13 cellular contexts compared by ENCODE assay signal in the genomic region with DNA sequence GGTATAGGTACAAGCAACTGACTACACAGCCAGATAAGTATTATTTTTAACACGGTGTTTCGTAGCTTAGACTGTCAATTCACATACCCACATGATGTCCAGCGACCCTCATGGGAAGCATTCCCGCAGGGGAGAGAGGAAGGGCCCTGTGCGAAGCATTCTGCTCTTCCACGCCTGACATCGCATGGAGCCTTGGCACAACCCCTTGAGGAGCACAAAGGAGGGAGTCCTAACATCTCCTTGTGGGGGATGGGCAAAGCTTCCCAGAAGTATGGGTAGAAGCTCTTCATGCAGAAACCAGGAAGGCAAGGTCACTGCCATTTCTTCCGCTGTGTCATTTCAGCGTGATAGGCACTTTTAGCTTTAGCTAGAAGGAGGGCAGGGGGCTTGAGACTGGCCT. TPM values are rescaled to one million over a fixed set of nuclear protein-coding genes. Genes with fewer than 3 reads are reported as not detected.
DNase-seq lines count a peak whose midpoint lies in the region; ATAC-seq and TF ChIP-seq lines count a peak whose summit lies in the region.
"Had no signal": no experiment of that assay in that cellular context is flagged by ENCODE, and none has a peak within 500 bp of the region (broad histone marks: within the 10 kb centered on the region; RNA-seq: fewer than 3 reads in every experiment).

No MANE protein-coding gene starts in this region.

- no peak overlapping the region for H3K4me3 ChIP-seq in DOHH2 (ENCODE audit: low read length)
- no peak overlapping the region for H3K4me3 ChIP-seq in RWPE2 (ENCODE audit: severe bottlenecking)
- H3K4me3 ChIP-seq in smooth muscle cell, result no peak overlapping the region

- peaks cover 55% of the 10 kb centered on the region for H3K4me1 ChIP-seq in DOHH2 (ENCODE audit: control insufficient read depth, low read length)
- H3K4me1 ChIP-seq in RWPE2 (ENCODE audit: insufficient read depth, poor library complexity, severe bottlenecking), result peaks cover 11% of the 10 kb centered on the region
- no peaks in the 10 kb centered on the region for H3K4me1 ChIP-seq in foreskin keratinocyte
- peaks cover 11% of the 10 kb centered on the region for H3K4me1 ChIP-seq in smooth muscle cell (ENCODE audit: low read depth)

- H3F3A ChIP-seq in DOHH2 (ENCODE audit: control insufficient read depth, insufficient read depth) (peaks cover 9% of the 10 kb centered on the region; the same call in 1 of the 2 replicates), smooth muscle cell (ENCODE audit: low read depth) (peaks cover 9% of the 10 kb centered on the region)

- H3K9me2 ChIP-seq in DOHH2 (replicated peaks; ENCODE audit: control insufficient read depth, low read length), result no peaks in the 10 kb centered on the region

- H3K27me3 ChIP-seq in DOHH2 (ENCODE audit: control insufficient read depth, low read length) (no peaks in the 10 kb centered on the region), RWPE2 (ENCODE audit: insufficient read depth, poor library complexity, severe bottlenecking) (no peaks in the 10 kb centered on the region), foreskin keratinocyte (no peaks in the 10 kb centered on the region), smooth muscle cell (ENCODE audit: low read depth) (no peaks in the 10 kb centered on the region)

- H3K79me2 ChIP-seq in DOHH2 (ENCODE audit: control insufficient read depth, low read length) (no peaks in the 10 kb centered on the region), smooth muscle cell (ENCODE audit: low read depth) (no peaks in the 10 kb centered on the region)

- no peak for DNase-seq in RWPE2 (ENCODE audit: low spot score)
- DNase-seq in foreskin keratinocyte, result no peak
- no peak for DNase-seq in smooth muscle cell (lab: John Stamatoyannopoulos, UW; ENCODE audit: unreplicated experiment)
- no peak for DNase-seq in NCI-H748 treated with DMSO at 0.1 percent for 48 hours (lab: John Stamatoyannopoulos, UW)
- no peak for DNase-seq in activated CD8-positive, alpha-beta memory T cell treated with anti-CD3 and anti-CD28 coated beads for 24 hours
- no peak for DNase-seq in activated naive CD4-positive, alpha-beta T cell (lab: John Stamatoyannopoulos, UW)
- DNase-seq: activated CD4-positive, alpha-beta memory T cell treated with anti-CD3 and anti-CD28 coated beads, Interleukin-2, amount 10 ng/mL, durations not matched to agents 7 days and 5 days; activated gamma-delta T cell treated with Interleukin-2 at 50 U/mL for 16 hours; Kasumi-1; NCI-H1930; retina; stimulated activated CD4-positive, alpha-beta T cell treated with anti-CD3 and anti-CD28 coated beads, Interleukin-4, amount 100 ng/mL, for 1 hour had no signal

- peak overlapping the region; percentile 69 for H3K9ac ChIP-seq in smooth muscle cell (ENCODE audit: low read depth)

- H3K4me2 ChIP-seq in DOHH2 (ENCODE audit: low read length) (peak overlapping the region; percentile 18; the same call in 1 of the 2 replicates), smooth muscle cell (no peak overlapping the region)

- H4K20me1 ChIP-seq in DOHH2 (ENCODE audit: control insufficient read depth, insufficient read depth, low read depth, low read length), result no peaks in the 10 kb centered on the region
- no peaks in the 10 kb centered on the region for H4K20me1 ChIP-seq in smooth muscle cell (ENCODE audit: low read depth)

- no peak overlapping the region for H2AFZ ChIP-seq in smooth muscle cell (ENCODE audit: low read depth)

- H3K36me3 ChIP-seq in DOHH2 (ENCODE audit: control insufficient read depth, low read length) (no peaks in the 10 kb centered on the region), RWPE2 (ENCODE audit: low read depth) (no peaks in the 10 kb centered on the region), smooth muscle cell (ENCODE audit: low read depth) (no peaks in the 10 kb centered on the region)

- 96% methylated on average over 9 of the region's 9 CpGs for WGBS in smooth muscle cell (ENCODE audit: low lambda C conversion rate)

- no peaks in the 10 kb centered on the region for H3K9me3 ChIP-seq in DOHH2 (ENCODE audit: control insufficient read depth, insufficient read depth, low read length)
- no peaks in the 10 kb centered on the region for H3K9me3 ChIP-seq in RWPE2 (ENCODE audit: severe bottlenecking)
- H3K9me3 ChIP-seq in smooth muscle cell (replicated peaks; ENCODE audit: low read depth), result no peaks in the 10 kb centered on the region

- TF ChIP-seq CTCF in DOHH2 (IDR thresholded peaks at IDR 0.05; ENCODE audit: low read depth, low read length, poor library complexity, severe bottlenecking), result no peak
- no peak for TF ChIP-seq CTCF in RWPE2 (IDR thresholded peaks at IDR 0.05; ENCODE audit: poor library complexity, severe bottlenecking)
- TF ChIP-seq CTCF in foreskin keratinocyte (conservative IDR thresholded peaks at IDR 0.05), result no peak
- TF ChIP-seq CTCF in smooth muscle cell (IDR thresholded peaks at IDR 0.05; ENCODE audit: borderline replicate concordance, insufficient read depth, poor library complexity, severe bottlenecking), result no peak

- ATAC-seq in RWPE2 (ENCODE audit: low read depth) (no peak), foreskin keratinocyte (no peak)

- H3K27ac ChIP-seq in DOHH2 (ENCODE audit: low read depth, low read length) (no peak overlapping the region), RWPE2 (ENCODE audit: poor library complexity, severe bottlenecking) (peak overlapping the region; percentile 31), foreskin keratinocyte (peak overlapping the region; percentile 38), smooth muscle cell (ENCODE audit: low read depth) (peak overlapping the region; percentile 75)

RNA-seq across cellular contexts. Expression of gene USP3, which starts 28.7 kb away (rescaled TPM):
- total RNA-seq in foreskin keratinocyte (26.3 and 26.7 TPM in 2 replicates), smooth muscle cell (25.5 and 26.2 TPM in 2 replicates)
- polyA plus RNA-seq in foreskin keratinocyte (14.0 and 16.0 TPM in 2 replicates), smooth muscle cell (17.1 and 18.8 TPM in 2 replicates)
